ENCODE assay signal across 1 cellular context in the genomic region with DNA sequence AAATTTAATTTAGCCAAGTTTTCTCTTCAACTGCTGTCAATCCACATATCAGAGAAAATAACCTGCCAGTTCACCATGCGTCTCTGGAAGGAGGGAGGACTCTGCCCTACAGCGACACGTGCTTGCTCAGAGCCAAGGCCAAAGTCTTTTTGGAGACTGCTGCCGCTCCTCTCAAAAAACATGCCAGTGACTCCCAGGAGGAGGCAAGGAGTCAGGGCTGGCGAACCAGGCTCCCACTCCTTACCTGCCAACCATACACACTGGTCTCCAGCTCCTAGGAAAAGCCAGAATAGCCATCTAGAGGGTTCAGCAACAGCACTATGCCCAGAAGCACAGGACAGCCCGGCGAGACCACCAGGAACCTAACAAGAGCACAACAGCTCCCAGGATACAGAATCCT.
TF ChIP-seq lines count a peak whose summit lies in the region.

No MANE protein-coding gene starts in this region.

TF ChIP-seq in liver, 16 proteins besides CTCF, POLR2A, EP300 and RAD21 (continued from another document):
- TF ChIP-seq, protein P1, sequence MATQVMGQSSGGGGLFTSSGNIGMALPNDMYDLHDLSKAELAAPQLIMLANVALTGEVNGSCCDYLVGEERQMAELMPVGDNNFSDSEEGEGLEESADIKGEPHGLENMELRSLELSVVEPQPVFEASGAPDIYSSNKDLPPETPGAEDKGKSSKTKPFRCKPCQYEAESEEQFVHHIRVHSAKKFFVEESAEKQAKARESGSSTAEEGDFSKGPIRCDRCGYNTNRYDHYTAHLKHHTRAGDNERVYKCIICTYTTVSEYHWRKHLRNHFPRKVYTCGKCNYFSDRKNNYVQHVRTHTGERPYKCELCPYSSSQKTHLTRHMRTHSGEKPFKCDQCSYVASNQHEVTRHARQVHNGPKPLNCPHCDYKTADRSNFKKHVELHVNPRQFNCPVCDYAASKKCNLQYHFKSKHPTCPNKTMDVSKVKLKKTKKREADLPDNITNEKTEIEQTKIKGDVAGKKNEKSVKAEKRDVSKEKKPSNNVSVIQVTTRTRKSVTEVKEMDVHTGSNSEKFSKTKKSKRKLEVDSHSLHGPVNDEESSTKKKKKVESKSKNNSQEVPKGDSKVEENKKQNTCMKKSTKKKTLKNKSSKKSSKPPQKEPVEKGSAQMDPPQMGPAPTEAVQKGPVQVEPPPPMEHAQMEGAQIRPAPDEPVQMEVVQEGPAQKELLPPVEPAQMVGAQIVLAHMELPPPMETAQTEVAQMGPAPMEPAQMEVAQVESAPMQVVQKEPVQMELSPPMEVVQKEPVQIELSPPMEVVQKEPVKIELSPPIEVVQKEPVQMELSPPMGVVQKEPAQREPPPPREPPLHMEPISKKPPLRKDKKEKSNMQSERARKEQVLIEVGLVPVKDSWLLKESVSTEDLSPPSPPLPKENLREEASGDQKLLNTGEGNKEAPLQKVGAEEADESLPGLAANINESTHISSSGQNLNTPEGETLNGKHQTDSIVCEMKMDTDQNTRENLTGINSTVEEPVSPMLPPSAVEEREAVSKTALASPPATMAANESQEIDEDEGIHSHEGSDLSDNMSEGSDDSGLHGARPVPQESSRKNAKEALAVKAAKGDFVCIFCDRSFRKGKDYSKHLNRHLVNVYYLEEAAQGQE (IDR thresholded peaks at IDR 0.05) = peak; percentile 32
- TF ChIP-seq TAF1 (conservative IDR thresholded peaks at IDR 0.05) (no peak), JUND (IDR thresholded peaks at IDR 0.05) (peak; percentile 38), RXRA (IDR thresholded peaks at IDR 0.05) (peak; percentile 68 to 85), NR2F2 (IDR thresholded peaks at IDR 0.05) (peak; percentile 25), EGR1 (IDR thresholded peaks at IDR 0.05; ENCODE audit: low read depth in 2 of 2) (peak in 1 of 2 donors; percentile 38), YY1 (IDR thresholded peaks at IDR 0.05) (peak; percentile 44), HNF4G (IDR thresholded peaks at IDR 0.05) (peak; percentile 80), GABPA (IDR thresholded peaks at IDR 0.05 in 1 of 2, conservative IDR thresholded peaks at IDR 0.05 in 1 of 2) (no peak)
- TF ChIP-seq, protein P2, sequence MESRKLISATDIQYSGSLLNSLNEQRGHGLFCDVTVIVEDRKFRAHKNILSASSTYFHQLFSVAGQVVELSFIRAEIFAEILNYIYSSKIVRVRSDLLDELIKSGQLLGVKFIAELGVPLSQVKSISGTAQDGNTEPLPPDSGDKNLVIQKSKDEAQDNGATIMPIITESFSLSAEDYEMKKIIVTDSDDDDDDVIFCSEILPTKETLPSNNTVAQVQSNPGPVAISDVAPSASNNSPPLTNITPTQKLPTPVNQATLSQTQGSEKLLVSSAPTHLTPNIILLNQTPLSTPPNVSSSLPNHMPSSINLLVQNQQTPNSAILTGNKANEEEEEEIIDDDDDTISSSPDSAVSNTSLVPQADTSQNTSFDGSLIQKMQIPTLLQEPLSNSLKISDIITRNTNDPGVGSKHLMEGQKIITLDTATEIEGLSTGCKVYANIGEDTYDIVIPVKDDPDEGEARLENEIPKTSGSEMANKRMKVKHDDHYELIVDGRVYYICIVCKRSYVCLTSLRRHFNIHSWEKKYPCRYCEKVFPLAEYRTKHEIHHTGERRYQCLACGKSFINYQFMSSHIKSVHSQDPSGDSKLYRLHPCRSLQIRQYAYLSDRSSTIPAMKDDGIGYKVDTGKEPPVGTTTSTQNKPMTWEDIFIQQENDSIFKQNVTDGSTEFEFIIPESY (IDR thresholded peaks at IDR 0.05) = peak; percentile 51
- TF ChIP-seq, protein P3, sequence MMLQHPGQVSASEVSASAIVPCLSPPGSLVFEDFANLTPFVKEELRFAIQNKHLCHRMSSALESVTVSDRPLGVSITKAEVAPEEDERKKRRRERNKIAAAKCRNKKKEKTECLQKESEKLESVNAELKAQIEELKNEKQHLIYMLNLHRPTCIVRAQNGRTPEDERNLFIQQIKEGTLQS (IDR thresholded peaks at IDR 0.05) = no peak
